Comparison of ENCODE assay signal across 10 cellular contexts in the genomic region with DNA sequence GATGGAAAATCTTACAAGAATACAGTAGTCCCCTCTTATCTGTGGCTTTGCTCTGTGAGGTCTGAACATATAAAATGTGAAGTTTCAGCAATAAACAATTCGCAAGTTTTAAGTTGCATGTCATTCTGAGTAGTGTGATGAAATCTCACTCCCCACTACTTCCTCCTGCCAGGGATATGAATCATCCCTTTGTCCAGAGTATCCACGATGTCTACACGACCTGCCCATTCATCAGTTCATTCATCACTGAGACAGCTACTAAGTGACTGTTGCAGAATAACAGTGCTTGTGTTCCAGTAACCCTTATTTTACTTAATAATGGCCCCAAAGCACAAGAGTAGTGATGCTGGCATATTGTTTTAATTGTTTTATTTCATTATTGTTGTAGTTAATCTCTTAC.
A peak's percentile ranks its signal among the peaks of the same experiment; 100 is the strongest.
DNase-seq lines count a peak whose midpoint lies in the region; FAIRE-seq and TF ChIP-seq lines count a peak whose summit lies in the region.
"Had no signal": no experiment of that assay in that cellular context is flagged by ENCODE, and none has a peak within 500 bp of the region (broad histone marks: within the 10 kb centered on the region; RNA-seq: fewer than 3 reads in every experiment).

No MANE protein-coding gene starts in this region.

- no peaks in the 10 kb centered on the region for H3K27me3 ChIP-seq in hepatocyte
- no peaks in the 10 kb centered on the region for H3K27me3 ChIP-seq in uterus
- H3K27me3 ChIP-seq: pancreas had no signal

- WGBS in hepatocyte (ENCODE audit: low lambda C conversion rate, missing lambda C conversion rate): 28% methylated on average over 3 of the region's 3 CpGs

- no peaks in the 10 kb centered on the region for H3K9me2 ChIP-seq in hepatocyte (replicated peaks; ENCODE audit: insufficient read depth)

- H3K4me1 ChIP-seq in hepatocyte (ENCODE audit: insufficient read depth) (no peaks in the 10 kb centered on the region), uterus (no peaks in the 10 kb centered on the region)
- H3K4me1 ChIP-seq: pancreas had no signal

- H3K4me2 ChIP-seq in hepatocyte: no peak overlapping the region

- in situ Hi-C loops in KBM-7 (cut with MboI; ENCODE audit: low pct_unique_long_range_greater_than_20kb, low sequenced_read_pairs): no loop called here

- H3K36me3 ChIP-seq in hepatocyte (replicated peaks; ENCODE audit: insufficient read depth, low read depth): no peaks in the 10 kb centered on the region
- no peaks in the 10 kb centered on the region for H3K36me3 ChIP-seq in uterus
- H3K36me3 ChIP-seq: pancreas had no signal

- no peak for TF ChIP-seq CTCF in hepatocyte (IDR thresholded peaks at IDR 0.05; ENCODE audit: poor library complexity)
- no peak for TF ChIP-seq CTCF in uterus (IDR thresholded peaks at IDR 0.05)

- H4K20me1 ChIP-seq in hepatocyte (ENCODE audit: insufficient read depth, poor library complexity, severe bottlenecking): no peaks in the 10 kb centered on the region

- no peaks in the 10 kb centered on the region for H3K9me3 ChIP-seq in hepatocyte (ENCODE audit: low read depth)
- H3K9me3 ChIP-seq in uterus: no peaks in the 10 kb centered on the region
- H3K9me3 ChIP-seq: pancreas had no signal

- H3K79me2 ChIP-seq in hepatocyte: no peaks in the 10 kb centered on the region

- TF ChIP-seq POLR2A in uterus (IDR thresholded peaks at IDR 0.05): no peak

- no peak overlapping the region for H2AFZ ChIP-seq in hepatocyte

- no peak for FAIRE-seq in frontal cortex (lab: Jason Lieb, UNC)
- FAIRE-seq: pancreas had no signal

- H3K27ac ChIP-seq in hepatocyte: peak overlapping the region; percentile 46
- H3K27ac ChIP-seq in uterus: no peak overlapping the region
- H3K27ac ChIP-seq: pancreas had no signal

- DNase-seq in AG08395 (ENCODE audit: low spot score) (peak; percentile 46), KBM-7 (peak; percentile 3), T1000 (lab: John Stamatoyannopoulos, UW) (peak; percentile 58), hepatocyte (ENCODE audit: low spot score) (peak; percentile 48), COR-L47 (lab: John Stamatoyannopoulos, UW) (no peak), frontal cortex (ENCODE audit: low spot score in 2 of 2) (no peak), uterus (no peak)
- no peak for DNase-seq in activated effector memory CD4-positive, alpha-beta T cell treated with Interleukin-2 at 50 U/mL for 16 hours
- DNase-seq: activated CD8-positive, alpha-beta memory T cell treated with anti-CD3 and anti-CD28 coated beads, Interleukin-2, amount 50 U/mL, for 4 hours; pancreas had no signal

- no peak overlapping the region for H3K4me3 ChIP-seq in hepatocyte
- no peak overlapping the region for H3K4me3 ChIP-seq in uterus
- H3K4me3 ChIP-seq: pancreas had no signal

- intact Hi-C loops in uterus (cut with DNase I; ENCODE audit: low total_unique reads): no loop called here

Comparison
In these comparisons a context has a peak if more than half of its experiments do, and no peak if none do; other contexts are left out.
1. DNase-seq: peak in AG08395 (single experiment), KBM-7 (single experiment), T1000 (single experiment) and hepatocyte (single experiment); none in activated effector memory CD4-positive, alpha-beta T cell treated with Interleukin-2 at 50 U/mL for 16 hours (single experiment), COR-L47 (single experiment), frontal cortex (0 of 2) and uterus (0 of 2).